In the genomic region with DNA sequence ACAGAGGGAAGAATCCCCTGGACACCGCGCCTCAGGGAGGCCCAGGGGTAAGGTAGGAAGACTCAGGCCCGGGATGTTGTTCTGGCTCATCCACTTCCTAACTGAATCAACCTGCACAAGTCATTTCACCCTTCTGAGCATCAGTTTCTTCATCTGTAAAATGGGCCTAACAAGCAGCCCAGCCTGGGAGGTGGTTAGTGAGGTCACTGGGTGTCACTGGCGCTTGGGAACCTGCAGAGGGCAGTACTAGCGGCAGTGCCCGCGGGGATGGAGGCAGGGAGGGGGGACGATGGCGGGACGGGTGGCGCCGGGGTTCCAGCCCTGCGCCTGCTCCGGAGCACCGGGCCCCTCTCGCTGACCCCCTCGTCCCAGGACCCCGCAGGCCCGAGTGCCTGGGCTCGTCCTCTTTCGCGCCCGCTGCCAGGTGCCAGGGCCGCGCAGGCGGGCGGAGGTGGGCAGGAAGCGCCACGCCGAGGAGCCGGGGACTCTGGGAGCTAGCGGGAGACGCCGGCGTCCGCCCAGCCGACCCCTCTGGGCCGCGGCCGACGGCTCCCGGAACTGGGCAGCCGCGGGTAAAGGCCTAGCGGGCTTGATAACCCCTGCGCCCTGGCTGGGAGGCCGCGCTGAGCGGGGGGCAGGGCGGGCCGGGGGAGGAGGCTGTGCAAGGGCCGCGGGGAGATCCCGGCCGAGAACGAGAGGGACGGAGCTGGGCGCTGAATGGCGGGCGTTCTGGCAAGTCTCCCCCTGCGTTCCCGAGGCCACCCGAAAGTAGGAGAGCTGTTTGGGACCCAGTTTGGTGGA, we compare ENCODE assay signal across 8 cellular contexts. TPM values are rescaled to one million over a fixed set of nuclear protein-coding genes. Genes with fewer than 3 reads are reported as not detected.
A peak's percentile ranks its signal among the peaks of the same experiment; 100 is the strongest.
DNase-seq lines count a peak whose midpoint lies in the region; ATAC-seq and TF ChIP-seq lines count a peak whose summit lies in the region.

TSS of gene NLRX1 (plus strand) at position 255 of the 801 bp plus-strand sequence. CDS start 2,679 bp downstream, outside the sequence.

- H3K4me1 ChIP-seq in ovary (ENCODE audit: insufficient read depth) (peaks cover 2% of the 10 kb centered on the region), thymus (ENCODE audit: control insufficient read depth, insufficient read depth, low read length) (peaks cover 4% of the 10 kb centered on the region)

- no peak for TF ChIP-seq EP300 in ovary (IDR thresholded peaks at IDR 0.05)

- H3K4me3 ChIP-seq in ovary: peak within 1 kb of the TSS; percentile 67
- H3K4me3 ChIP-seq in thymus (ENCODE audit: low read length): peak within 1 kb of the TSS; percentile 64

- DNase-seq in Daoy (ENCODE audit: low read depth) (peak; percentile 86), KG1 (lab: John Stamatoyannopoulos, UW) (peak; percentile 89), SKM-1 (lab: John Stamatoyannopoulos, UW; ENCODE audit: unreplicated experiment) (peak; percentile 76), head of caudate nucleus (peak; percentile 54 to 93 (median 84)), ovary (peak; percentile 73 to 84 (median 81))
- DNase-seq in activated naive CD4-positive, alpha-beta T cell treated with anti-CD3 and anti-CD28 coated beads, Interleukin-2, amount 50 U/mL, for 72 hours (ENCODE audit: low spot score in 2 of 2): peak; percentile 85

- intact Hi-C loops in head of caudate nucleus (cut with DNase I) (no loop called here), ovary (cut with DNase I) (no loop called here)

- H3K36me3 Mint-ChIP-seq in activated naive CD4-positive, alpha-beta T cell treated with anti-CD3 and anti-CD28 coated beads, Interleukin-2, amount 50 U/mL, for 72 hours: no peaks in the 10 kb centered on the region

- H3K9me3 ChIP-seq in ovary (no peaks in the 10 kb centered on the region), thymus (ENCODE audit: control insufficient read depth) (no peaks in the 10 kb centered on the region)

- H3K27me3 ChIP-seq in ovary (no peaks in the 10 kb centered on the region), thymus (ENCODE audit: control insufficient read depth, insufficient read depth) (no peaks in the 10 kb centered on the region)

- H3K36me3 ChIP-seq in ovary (no peaks in the 10 kb centered on the region), thymus (ENCODE audit: control insufficient read depth, insufficient read depth) (peaks cover 3% of the 10 kb centered on the region)

- H3K27ac Mint-ChIP-seq in activated naive CD4-positive, alpha-beta T cell treated with anti-CD3 and anti-CD28 coated beads, Interleukin-2, amount 50 U/mL, for 72 hours: peak within 1 kb of the TSS; percentile 84 to 94

- H3K9me3 Mint-ChIP-seq in activated naive CD4-positive, alpha-beta T cell treated with anti-CD3 and anti-CD28 coated beads, Interleukin-2, amount 50 U/mL, for 72 hours: no peaks in the 10 kb centered on the region

- TF ChIP-seq POLR2A in ovary (IDR thresholded peaks at IDR 0.05): peak; percentile 55

- 3 to 7% (median 5%) methylated on average over 38 to 63 of the region's 63 CpGs for WGBS in ovary, 3 donors
- 4% methylated on average over 63 of the region's 63 CpGs for WGBS in thymus

- TF ChIP-seq CTCF in ovary (IDR thresholded peaks at IDR 0.05): peak; percentile 70 to 74 (median 73)

- ATAC-seq in GM21717 (IDR thresholded peaks at IDR 0.05; ENCODE audit: unreplicated experiment): peak; percentile 85
- ATAC-seq in activated naive CD4-positive, alpha-beta T cell treated with anti-CD3 and anti-CD28 coated beads, Interleukin-2, amount 50 U/mL, for 72 hours: peak; percentile 90 to 92

- H3K27ac ChIP-seq in ovary: peak within 1 kb of the TSS; percentile 65 to 69
- peak within 1 kb of the TSS; percentile 33 for H3K27ac ChIP-seq in thymus (ENCODE audit: low read depth)

RNA-seq across cellular contexts. Expression of gene NLRX1, which starts in this region (rescaled TPM):
- 4.3 and 9.7 TPM in 2 replicates for total RNA-seq in Daoy (2014; rRNA removed; shearing (Covaris generic))
- total RNA-seq in activated naive CD4-positive, alpha-beta T cell treated with anti-CD3 and anti-CD28 coated beads, Interleukin-2, amount 50 U/mL, for 72 hours: 10 to 100 TPM; 13.5 to 21.8 TPM
- 10 to 100 TPM in 3 of 7 donors, 1 to 10 TPM in 4; 4.4 to 13.4 (median 9.4) TPM for total RNA-seq in ovary
- polyA plus RNA-seq in ovary (1 to 10 TPM; 3.1 to 6.1 TPM), thymus (6.5 TPM)

Comparison
In these comparisons a context has a peak if more than half of its experiments do, and no peak if none do; other contexts are left out.
1. Peak in every context shown above with its lines: DNase-seq, ATAC-seq, H3K4me3 ChIP-seq and H3K27ac ChIP-seq.